ENCODE assay signal across 8 cellular contexts in genomic region chr19:50896591-50897190, GRCh38. TPM values are rescaled to one million over a fixed set of nuclear protein-coding genes. Genes with fewer than 3 reads are reported as not detected.
A peak's percentile ranks its signal among the peaks of the same experiment; 100 is the strongest.
DNase-seq lines count a peak whose midpoint lies in the region; ATAC-seq, FAIRE-seq and TF ChIP-seq lines count a peak whose summit lies in the region.

No MANE protein-coding gene starts in this region.

- H3K27ac ChIP-seq in Karpas-422 (ENCODE audit: low read length) (no peak overlapping the region), GM12878 (ENCODE audit: control insufficient read depth, insufficient read depth) (peak overlapping the region; percentile 76), thyroid gland (peak overlapping the region; percentile 72 to 98 (median 86))

- intact Hi-C loops in GM12878 (cut with micrococcal nuclease; ENCODE audit: unreplicated experiment): loop anchor here (2.0 to 10.0 kb wide), 4 partner anchors 59 to 542 kb away; no protein-coding TSS in a partner anchor
- intact Hi-C loops in thyroid gland (cut with DNase I): no loop called here

- H3K9me3 Mint-ChIP-seq in activated naive CD4-positive, alpha-beta T cell treated with anti-CD3 and anti-CD28 coated beads, Interleukin-2, amount 10 ng/mL, durations not matched to agents 7 days and 5 days: peaks cover 18% of the 10 kb centered on the region

- SMC1A ChIA-PET in GM12878 (lab: Charles Lee; ENCODE audit: uncharacterized antibody, unreplicated experiment): interaction anchor here (0.9 to 4.7 kb wide), 6 partner anchors 21 to 77 kb away, joined by 3 to 28 read pairs (median 4); partner anchors contain the start of gene KLK15

- RAD21 ChIA-PET in GM12878 (lab: Charles Lee; ENCODE audit: unreplicated experiment): interaction anchor here (0.7 to 3.8 kb wide), 6 partner anchors 8 to 539 kb away, joined by 3 to 11 read pairs (median 4); no protein-coding TSS in a partner anchor

- H3K27ac Mint-ChIP-seq in activated naive CD4-positive, alpha-beta T cell treated with anti-CD3 and anti-CD28 coated beads, Interleukin-2, amount 10 ng/mL, durations not matched to agents 7 days and 5 days: peak overlapping the region; percentile 52

- no peak overlapping the region for H3K4me3 Mint-ChIP-seq in activated naive CD4-positive, alpha-beta T cell treated with anti-CD3 and anti-CD28 coated beads, Interleukin-2, amount 10 ng/mL, durations not matched to agents 7 days and 5 days

- no peaks in the 10 kb centered on the region for H3K36me3 Mint-ChIP-seq in activated naive CD4-positive, alpha-beta T cell treated with anti-CD3 and anti-CD28 coated beads, Interleukin-2, amount 10 ng/mL, durations not matched to agents 7 days and 5 days

- POLR2A ChIA-PET in GM12878 (lab: Charles Lee): interaction anchor here (0.5 to 2.0 kb wide), 4 partner anchors 60 to 568 kb away, joined by 3 to 13 read pairs (median 6); partner anchors contain the start of gene KCNC3

- H2AFZ ChIP-seq in Karpas-422 (ENCODE audit: low read length) (peak overlapping the region; percentile 36; the same call in 1 of the 2 replicates), GM12878 (ENCODE audit: control insufficient read depth, low read depth, low read length) (peak overlapping the region; percentile 70)

- WGBS in GM12878 (ENCODE audit: insufficient coverage, insufficient replicate concordance, low lambda C conversion rate, missing lambda C conversion rate): 1% methylated on average over 6 of the region's 6 CpGs
- WGBS in thyroid gland, 2 donors: 56 to 58% methylated on average over 6 of the region's 6 CpGs

- no peak for TF ChIP-seq RAD21 in GM12878 (IDR thresholded peaks at IDR 0.05; ENCODE audit: insufficient read depth, low read depth, low read length)

- H3K27me3 Mint-ChIP-seq in activated naive CD4-positive, alpha-beta T cell treated with anti-CD3 and anti-CD28 coated beads, Interleukin-2, amount 10 ng/mL, durations not matched to agents 7 days and 5 days: peaks cover 29% of the 10 kb centered on the region

- ATAC-seq in GM12878: peak; percentile 96

- H3K4me3 ChIP-seq in Karpas-422 (ENCODE audit: low read length) (peak overlapping the region; percentile 1; the same call in 1 of the 2 replicates), GM12878 (peak overlapping the region; percentile 22; the same call in 1 of the 2 replicates), thyroid gland (replicated peaks in 1 of 3) (no peak overlapping the region), HAP-1 (no peak overlapping the region)

- no peaks in the 10 kb centered on the region for H3K4me1 Mint-ChIP-seq in activated naive CD4-positive, alpha-beta T cell treated with anti-CD3 and anti-CD28 coated beads, Interleukin-2, amount 10 ng/mL, durations not matched to agents 7 days and 5 days

- H3K9ac ChIP-seq in Karpas-422 (ENCODE audit: low read length) (peak overlapping the region; percentile 19; the same call in 1 of the 2 replicates), GM12878 (ENCODE audit: control insufficient read depth, insufficient read depth, low read length) (peak overlapping the region; percentile 22; the same call in 1 of the 2 replicates)

- no peaks in the 10 kb centered on the region for H3K36me3 ChIP-seq in Karpas-422 (ENCODE audit: insufficient read depth, low read length)
- H3K36me3 ChIP-seq in GM12878 (ENCODE audit: control insufficient read depth in 2 of 2, insufficient read depth in 2 of 2, low read length in 1 of 2): no peaks in the 10 kb centered on the region
- no peaks in the 10 kb centered on the region for H3K36me3 ChIP-seq in thyroid gland
- no peaks in the 10 kb centered on the region for H3K36me3 ChIP-seq in HAP-1 (replicated peaks)

- no peaks in the 10 kb centered on the region for H3K27me3 ChIP-seq in Karpas-422 (ENCODE audit: low read length)
- H3K27me3 ChIP-seq in GM12878 (replicated peaks in 1 of 2; ENCODE audit: control insufficient read depth in 2 of 2, insufficient read depth in 2 of 2, low read length in 1 of 2): no peaks in the 10 kb centered on the region
- no peaks in the 10 kb centered on the region for H3K27me3 ChIP-seq in thyroid gland
- no peaks in the 10 kb centered on the region for H3K27me3 ChIP-seq in HAP-1 (ENCODE audit: low read depth)

- BruUV-seq in GM12878 (replicated peaks; lab: Mats Ljungman, UMichigan): no TSS peak

- H3K4me1 ChIP-seq in Karpas-422 (ENCODE audit: low read length): peaks cover 29% of the 10 kb centered on the region
- peaks cover 23% of the 10 kb centered on the region for H3K4me1 ChIP-seq in GM12878 (ENCODE audit: control insufficient read depth, insufficient read depth, low read length)
- peaks cover 9 to 14% of the 10 kb centered on the region in 2 donors for H3K4me1 ChIP-seq in thyroid gland
- no peaks in the 10 kb centered on the region for H3K4me1 ChIP-seq in HAP-1

- H3K9me3 ChIP-seq in Karpas-422 (ENCODE audit: low read length) (no peaks in the 10 kb centered on the region), GM12878 (replicated peaks; ENCODE audit: control insufficient read depth, insufficient read depth, low read length) (peaks cover 6% of the 10 kb centered on the region; the same call in 1 of the 3 replicates), thyroid gland (no peaks in the 10 kb centered on the region), HAP-1 (no peaks in the 10 kb centered on the region)

- in situ Hi-C loops in GM12878 (cut with MboI) (loop anchor here (10.0 kb wide), 1 partner anchor 542 kb away; no protein-coding TSS in a partner anchor), HAP-1 (cut with MboI; ENCODE audit: low sequenced_read_pairs) (no loop called here)

- H3K79me2 ChIP-seq in Karpas-422 (ENCODE audit: low read length): no peaks in the 10 kb centered on the region
- H3K79me2 ChIP-seq in GM12878 (ENCODE audit: control insufficient read depth, insufficient read depth, low read length): no peaks in the 10 kb centered on the region

- H4K20me1 ChIP-seq in Karpas-422 (ENCODE audit: insufficient read depth, low read depth, low read length) (no peaks in the 10 kb centered on the region), GM12878 (ENCODE audit: control insufficient read depth, insufficient read depth) (no peaks in the 10 kb centered on the region)

- TF ChIP-seq POLR2A in GM12878 (IDR thresholded peaks at IDR 0.05; ENCODE audit: low read depth, low read length): peak; percentile 51
- TF ChIP-seq POLR2A in thyroid gland (IDR thresholded peaks at IDR 0.05): peak in 1 of 2 donors; percentile 54

- peak; percentile 92 for FAIRE-seq in GM12878 (lab: Jason Lieb, UNC)

- TF ChIP-seq CTCF in GM12878 (IDR thresholded peaks at IDR 0.05 in 2 of 3, conservative IDR thresholded peaks at IDR 0.05 in 1 of 3; ENCODE audit: control insufficient read depth in 2 of 3, extremely low read depth in 1 of 3, insufficient read depth in 1 of 3, low read depth in 3 of 3, low read length in 3 of 3) (no peak), thyroid gland (IDR thresholded peaks at IDR 0.05) (no peak)

- H3K4me2 ChIP-seq in Karpas-422 (ENCODE audit: low read depth, low read length, poor library complexity, severe bottlenecking): peak overlapping the region; percentile 55
- H3K4me2 ChIP-seq in GM12878 (ENCODE audit: control insufficient read depth, insufficient read depth): peak overlapping the region; percentile 39

- CTCF ChIA-PET in activated naive CD4-positive, alpha-beta T cell treated with anti-CD3 and anti-CD28 coated beads, Interleukin-2, amount 10 ng/mL, durations not matched to agents 7 days and 5 days (lab: Charles Lee): no interaction called here
- CTCF ChIA-PET in GM12878 (lab: Yijun Ruan, JAX): interaction anchor here (1.1 to 4.0 kb wide), 7 partner anchors 9 to 94 kb away, joined by 3 to 33 read pairs (median 6); no protein-coding TSS in a partner anchor

- no peak for DNase-seq in activated naive CD4-positive, alpha-beta T cell treated with anti-CD3 and anti-CD28 coated beads, Interleukin-2, amount 10 ng/mL, durations not matched to agents 7 days and 5 days
- no peak for DNase-seq in activated naive CD4-positive, alpha-beta T cell treated with anti-CD3 and anti-CD28 coated beads, Interleukin-2, amount 50 U/mL, for 16 hours
- DNase-seq in H4 (ENCODE audit: low spot score) (peak; percentile 99), Karpas-422 (peak; percentile 96), GM12878 (ENCODE audit: low read depth, low spot score) (peak; percentile 100), thyroid gland (peak; percentile 97 to 98), HAP-1 (ENCODE audit: low spot score in 2 of 2) (no peak), NCI-H524 treated with DMSO at 0.1 percent for 48 hours (lab: John Stamatoyannopoulos, UW) (no peak)

- no peaks in the 10 kb centered on the region for H3K9me2 ChIP-seq in Karpas-422 (replicated peaks; ENCODE audit: insufficient read depth, low read length)

- peak; percentile 98 to 100 for TF ChIP-seq EP300 in GM12878 (IDR thresholded peaks at IDR 0.05; ENCODE audit: borderline replicate concordance in 1 of 2, control insufficient read depth in 1 of 2, low read depth in 2 of 2, low read length in 2 of 2)

RNA-seq across cellular contexts. Expression of gene KLK4, which starts 14.5 kb away (rescaled TPM):
- total RNA-seq in H4 (2014; rRNA removed; shearing (Covaris generic)): not detected in 2 replicates
- total RNA-seq in Karpas-422 (2014; rRNA removed; shearing (Covaris generic); ENCODE audit: low replicate concordance): not detected in 2 replicates
- 0.81 TPM in 1 of 2 replicates, not detected in the other for total RNA-seq in GM12878 (2013; cell fraction: nucleolus; rRNA removed)
- total RNA-seq in GM12878 (2014; rRNA removed) (not detected in 2 replicates), GM12878 (2014; rRNA removed; fragmentation: Illumina TruSeq; extraction: Trizol) (0.14 TPM in 1 of 2 replicates, not detected in the other), GM12878 (2021) (not detected in 2 replicates), thyroid gland (1 to 10 TPM in 3 of 4 donors, not detected in 1; 1.1 to 3.1 (median 1.9) TPM)
- polyA plus RNA-seq in GM12878 (2011; ENCODE audit: low read depth): not detected
- polyA plus RNA-seq in GM12878 (2011; rRNA removed) (0.13 and 0.31 TPM in 2 replicates), GM12878 (2014; fragmentation: Illumina TruSeq; extraction: Trizol) (0.06 TPM in 1 of 2 replicates, not detected in the other), GM12878 (2014; fragmentation: Nextera tagmentation; extraction: Ambion mirVana) (not detected), GM12878 (2014; rRNA removed) (not detected in 2 replicates), GM12878 (2016; fragmentation: Nextera tagmentation; extraction: Ambion mirVana) (not detected)
- polyA plus RNA-seq in GM12878 (2011; cell fraction: cytosol; rRNA removed): 0.40 and 0.84 TPM in 2 replicates
- 0.73 and 1.4 TPM in 2 replicates for polyA plus RNA-seq in GM12878 (2011; cell fraction: nucleus; rRNA removed)
- polyA plus RNA-seq in GM12878 (2012): 0.28 and 1.5 TPM in 2 replicates
- polyA minus RNA-seq in GM12878 (2011; rRNA and poly(A)+ RNA removed): not detected in 2 replicates
- not detected in 2 replicates for polyA minus RNA-seq in GM12878 (2011; cell fraction: cytosol; rRNA and poly(A)+ RNA removed)
- 0.67 TPM in 1 of 2 replicates, not detected in the other for polyA minus RNA-seq in GM12878 (2011; cell fraction: nucleus; rRNA and poly(A)+ RNA removed)

RNA-seq across cellular contexts. Expression of gene KLK2, which starts 23.5 kb away (rescaled TPM):
- total RNA-seq in H4 (2014; rRNA removed; shearing (Covaris generic)): not detected in 2 replicates
- 0.11 and 1.8 TPM in 2 replicates for total RNA-seq in Karpas-422 (2014; rRNA removed; shearing (Covaris generic); ENCODE audit: low replicate concordance)
- total RNA-seq in GM12878 (2013; cell fraction: nucleolus; rRNA removed): 2.7 and 3.1 TPM in 2 replicates
- total RNA-seq in GM12878 (2014; rRNA removed) (0.96 and 2.4 TPM in 2 replicates), GM12878 (2014; rRNA removed; fragmentation: Illumina TruSeq; extraction: Trizol) (0.83 and 1.3 TPM in 2 replicates), GM12878 (2021) (1.6 and 1.8 TPM in 2 replicates), thyroid gland (10 to 100 TPM in 1 of 4 donors, 1 to 10 TPM in 3; 2.8 to 11.0 (median 5.0) TPM)
- 2.2 TPM for polyA plus RNA-seq in GM12878 (2011; ENCODE audit: low read depth)
- polyA plus RNA-seq in GM12878 (2011; rRNA removed) (0.37 and 0.79 TPM in 2 replicates), GM12878 (2014; fragmentation: Illumina TruSeq; extraction: Trizol) (2.4 and 3.1 TPM in 2 replicates), GM12878 (2014; fragmentation: Nextera tagmentation; extraction: Ambion mirVana) (under 1 TPM; 0.19 to 0.55 TPM), GM12878 (2014; rRNA removed) (3.1 and 4.0 TPM in 2 replicates), GM12878 (2016; fragmentation: Nextera tagmentation; extraction: Ambion mirVana) (1 to 10 TPM; 1.1 to 3.0 TPM)
- 0.64 and 0.87 TPM in 2 replicates for polyA plus RNA-seq in GM12878 (2011; cell fraction: cytosol; rRNA removed)
- 3.2 and 5.3 TPM in 2 replicates for polyA plus RNA-seq in GM12878 (2011; cell fraction: nucleus; rRNA removed)
- polyA plus RNA-seq in GM12878 (2012): 3.8 and 5.3 TPM in 2 replicates
- 0.51 and 1.5 TPM in 2 replicates for polyA minus RNA-seq in GM12878 (2011; rRNA and poly(A)+ RNA removed)
- not detected in 2 replicates for polyA minus RNA-seq in GM12878 (2011; cell fraction: cytosol; rRNA and poly(A)+ RNA removed)
- 1.5 and 1.8 TPM in 2 replicates for polyA minus RNA-seq in GM12878 (2011; cell fraction: nucleus; rRNA and poly(A)+ RNA removed)

RNA-seq across cellular contexts. Expression of gene KLK3, which starts 42.0 kb away (rescaled TPM):
- total RNA-seq in H4 (2014; rRNA removed; shearing (Covaris generic)): not detected in 2 replicates
- total RNA-seq in Karpas-422 (2014; rRNA removed; shearing (Covaris generic); ENCODE audit: low replicate concordance): not detected in 2 replicates
- total RNA-seq in GM12878 (2013; cell fraction: nucleolus; rRNA removed): not detected in 2 replicates
- total RNA-seq in GM12878 (2014; rRNA removed) (not detected in 2 replicates), GM12878 (2014; rRNA removed; fragmentation: Illumina TruSeq; extraction: Trizol) (not detected in 2 replicates), GM12878 (2021) (not detected in 2 replicates), thyroid gland (1 to 10 TPM in 1 of 4 donors, under 1 TPM in 1, not detected in 2; 0.54 to 1.3 TPM)
- not detected for polyA plus RNA-seq in GM12878 (2011; ENCODE audit: low read depth)
- polyA plus RNA-seq in GM12878 (2011; rRNA removed) (0.09 and 0.31 TPM in 2 replicates), GM12878 (2014; fragmentation: Illumina TruSeq; extraction: Trizol) (not detected in 2 replicates), GM12878 (2014; fragmentation: Nextera tagmentation; extraction: Ambion mirVana) (not detected), GM12878 (2014; rRNA removed) (not detected in 2 replicates), GM12878 (2016; fragmentation: Nextera tagmentation; extraction: Ambion mirVana) (not detected)
- 0.07 and 0.20 TPM in 2 replicates for polyA plus RNA-seq in GM12878 (2011; cell fraction: cytosol; rRNA removed)
- 0.31 and 0.83 TPM in 2 replicates for polyA plus RNA-seq in GM12878 (2011; cell fraction: nucleus; rRNA removed)
- not detected in 2 replicates for polyA plus RNA-seq in GM12878 (2012)
- polyA minus RNA-seq in GM12878 (2011; rRNA and poly(A)+ RNA removed): 0.15 TPM in 1 of 2 replicates, not detected in the other
- not detected in 2 replicates for polyA minus RNA-seq in GM12878 (2011; cell fraction: cytosol; rRNA and poly(A)+ RNA removed)
- polyA minus RNA-seq in GM12878 (2011; cell fraction: nucleus; rRNA and poly(A)+ RNA removed): 0.36 TPM in 1 of 2 replicates, not detected in the other

RNA-seq across cellular contexts. Expression of gene KLK5, which starts 56.1 kb away (rescaled TPM):
- 0.64 TPM in 1 of 2 replicates, not detected in the other for total RNA-seq in H4 (2014; rRNA removed; shearing (Covaris generic))
- not detected in 2 replicates for total RNA-seq in Karpas-422 (2014; rRNA removed; shearing (Covaris generic); ENCODE audit: low replicate concordance)
- total RNA-seq in GM12878 (2013; cell fraction: nucleolus; rRNA removed): not detected in 2 replicates
- total RNA-seq in GM12878 (2014; rRNA removed) (not detected in 2 replicates), GM12878 (2014; rRNA removed; fragmentation: Illumina TruSeq; extraction: Trizol) (not detected in 2 replicates), GM12878 (2021) (not detected in 2 replicates), thyroid gland (under 1 TPM in 1 of 4 donors, not detected in 3; 0.44 TPM)
- polyA plus RNA-seq in GM12878 (2011; ENCODE audit: low read depth): not detected
- polyA plus RNA-seq in GM12878 (2011; rRNA removed) (0.16 TPM in 1 of 2 replicates, not detected in the other), GM12878 (2014; fragmentation: Illumina TruSeq; extraction: Trizol) (not detected in 2 replicates), GM12878 (2014; fragmentation: Nextera tagmentation; extraction: Ambion mirVana) (not detected), GM12878 (2014; rRNA removed) (not detected in 2 replicates), GM12878 (2016; fragmentation: Nextera tagmentation; extraction: Ambion mirVana) (not detected)
- not detected in 2 replicates for polyA plus RNA-seq in GM12878 (2011; cell fraction: cytosol; rRNA removed)
- polyA plus RNA-seq in GM12878 (2011; cell fraction: nucleus; rRNA removed): not detected in 2 replicates
- not detected in 2 replicates for polyA plus RNA-seq in GM12878 (2012)
- polyA minus RNA-seq in GM12878 (2011; rRNA and poly(A)+ RNA removed): not detected in 2 replicates
- not detected in 2 replicates for polyA minus RNA-seq in GM12878 (2011; cell fraction: cytosol; rRNA and poly(A)+ RNA removed)
- polyA minus RNA-seq in GM12878 (2011; cell fraction: nucleus; rRNA and poly(A)+ RNA removed): not detected in 2 replicates

Comparison
In these comparisons a context has a peak if more than half of its experiments do, and no peak if none do; other contexts are left out.
1. DNase-seq: peak in H4 (single experiment), Karpas-422 (single experiment), GM12878 (single experiment) and thyroid gland (2 of 2); none in activated naive CD4-positive, alpha-beta T cell treated with anti-CD3 and anti-CD28 coated beads, Interleukin-2, amount 10 ng/mL, durations not matched to agents 7 days and 5 days (single experiment), activated naive CD4-positive, alpha-beta T cell treated with anti-CD3 and anti-CD28 coated beads, Interleukin-2, amount 50 U/mL, for 16 hours (single experiment), HAP-1 (0 of 2) and NCI-H524 treated with DMSO at 0.1 percent for 48 hours (single experiment).
2. H3K4me3 ChIP-seq: peak in Karpas-422 (single experiment) and GM12878 (single experiment); none in thyroid gland (0 of 3) and HAP-1 (single experiment).